In genomic region chr2:25376750-25377621, GRCh38 we compare ENCODE assay signal across 8 cellular contexts. TPM values are rescaled to one million over a fixed set of nuclear protein-coding genes. Genes with fewer than 3 reads are reported as not detected.
DNase-seq lines count a peak whose midpoint lies in the region; ATAC-seq and TF ChIP-seq lines count a peak whose summit lies in the region.

No MANE protein-coding gene starts in this region.

- TF ChIP-seq CTCF in left ventricle myocardium inferior (IDR thresholded peaks at IDR 0.05; ENCODE audit: borderline replicate concordance) (peak; percentile 98), uterus (IDR thresholded peaks at IDR 0.05) (peak; percentile 83 to 98 (median 90))

- H3K4me1 ChIP-seq in left ventricle myocardium inferior (peaks cover 28% of the 10 kb centered on the region), uterus (peaks cover 0 to 8% of the 10 kb centered on the region in 2 donors)

- H3K36me3 ChIP-seq in left ventricle myocardium inferior, result no peaks in the 10 kb centered on the region
- no peaks in the 10 kb centered on the region for H3K36me3 ChIP-seq in uterus

- intact Hi-C loops in left ventricle myocardium inferior (cut with micrococcal nuclease), result no loop called here
- intact Hi-C loops in uterus (cut with DNase I; ENCODE audit: low total_unique reads), result no loop called here

- DNase-seq in NCI-H1436 treated with DMSO at 0.1 percent for 48 hours (lab: John Stamatoyannopoulos, UW) (peak; percentile 40), T follicular helper cell (ENCODE audit: low read depth) (peak; percentile 87), amniotic epithelial cell (ENCODE audit: low read depth) (peak; percentile 71), left ventricle myocardium inferior (peak; percentile 83), pulmonary artery endothelial cell (ENCODE audit: low read depth, low spot score) (peak; percentile 29), uterus (peak; percentile 79 to 88)

- H3K4me3 ChIP-seq in left ventricle myocardium inferior (peak overlapping the region; percentile 58), uterus (peak overlapping the region in 1 of 2 donors; percentile 18)

- H3K9me3 ChIP-seq in left ventricle myocardium inferior (replicated peaks) (no peaks in the 10 kb centered on the region), uterus (no peaks in the 10 kb centered on the region)

- TF ChIP-seq POLR2A in uterus (IDR thresholded peaks at IDR 0.05), result no peak

- H3K27ac ChIP-seq in left ventricle myocardium inferior (replicated peaks) (peak overlapping the region; percentile 56), uterus (peak overlapping the region; percentile 14 to 50)

- ATAC-seq in GM18498 (IDR thresholded peaks at IDR 0.05; ENCODE audit: unreplicated experiment) (peak; percentile 93), HG02884 (IDR thresholded peaks at IDR 0.05; ENCODE audit: unreplicated experiment) (peak; percentile 96)

- H3K27me3 ChIP-seq in left ventricle myocardium inferior (ENCODE audit: low read depth), result no peaks in the 10 kb centered on the region
- no peaks in the 10 kb centered on the region for H3K27me3 ChIP-seq in uterus

RNA-seq across cellular contexts. Expression of gene DNMT3A, which starts 35.3 kb away (rescaled TPM):
- total RNA-seq in left ventricle myocardium inferior (16.5 TPM), pulmonary artery endothelial cell (31.7 and 44.4 TPM in 2 replicates), uterus (10 to 100 TPM in 3 of 4 donors, 1 to 10 TPM in 1; 2.3 to 95.8 (median 29.9) TPM)

Comparison
In these comparisons a context has a peak if more than half of its experiments do, and no peak if none do; other contexts are left out.
1. DNase-seq: peak in every context shown above with its lines; median percentile 87 in T follicular helper cell; 84 in uterus; 83 in left ventricle myocardium inferior; 71 in amniotic epithelial cell; 40 in NCI-H1436 treated with DMSO at 0.1 percent for 48 hours; 29 in pulmonary artery endothelial cell.